1 cellular context compared by ENCODE assay signal in genomic region chr1:28505406-28506187, GRCh38.
A peak's percentile ranks its signal among the peaks of the same experiment; 100 is the strongest.
TF ChIP-seq lines count a peak whose summit lies in the region.

TSS of gene RCC1 (plus strand) at chr1:28506043. CDS start at chr1:28529867, 23,824 bp downstream.

TF ChIP-seq in SK-N-SH, 30 proteins besides CTCF, POLR2A, EP300 and RAD21 (continued from another document):
- TF ChIP-seq PBX3 (IDR thresholded peaks at IDR 0.05), result peak; percentile 25; the same call in 1 of the 2 replicates
- TF ChIP-seq TAF1 (IDR thresholded peaks at IDR 0.05; ENCODE audit: borderline replicate concordance, low read depth, low read length), result peak; percentile 99
- no peak for TF ChIP-seq FOXJ3 (CRISPR knock-in tag; IDR thresholded peaks at IDR 0.05)
- TF ChIP-seq, protein P1, sequence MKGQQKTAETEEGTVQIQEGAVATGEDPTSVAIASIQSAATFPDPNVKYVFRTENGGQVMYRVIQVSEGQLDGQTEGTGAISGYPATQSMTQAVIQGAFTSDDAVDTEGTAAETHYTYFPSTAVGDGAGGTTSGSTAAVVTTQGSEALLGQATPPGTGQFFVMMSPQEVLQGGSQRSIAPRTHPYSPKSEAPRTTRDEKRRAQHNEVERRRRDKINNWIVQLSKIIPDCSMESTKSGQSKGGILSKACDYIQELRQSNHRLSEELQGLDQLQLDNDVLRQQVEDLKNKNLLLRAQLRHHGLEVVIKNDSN (IDR thresholded peaks at IDR 0.05; ENCODE audit: borderline replicate concordance, low read depth), result no peak
- TF ChIP-seq, protein P2, sequence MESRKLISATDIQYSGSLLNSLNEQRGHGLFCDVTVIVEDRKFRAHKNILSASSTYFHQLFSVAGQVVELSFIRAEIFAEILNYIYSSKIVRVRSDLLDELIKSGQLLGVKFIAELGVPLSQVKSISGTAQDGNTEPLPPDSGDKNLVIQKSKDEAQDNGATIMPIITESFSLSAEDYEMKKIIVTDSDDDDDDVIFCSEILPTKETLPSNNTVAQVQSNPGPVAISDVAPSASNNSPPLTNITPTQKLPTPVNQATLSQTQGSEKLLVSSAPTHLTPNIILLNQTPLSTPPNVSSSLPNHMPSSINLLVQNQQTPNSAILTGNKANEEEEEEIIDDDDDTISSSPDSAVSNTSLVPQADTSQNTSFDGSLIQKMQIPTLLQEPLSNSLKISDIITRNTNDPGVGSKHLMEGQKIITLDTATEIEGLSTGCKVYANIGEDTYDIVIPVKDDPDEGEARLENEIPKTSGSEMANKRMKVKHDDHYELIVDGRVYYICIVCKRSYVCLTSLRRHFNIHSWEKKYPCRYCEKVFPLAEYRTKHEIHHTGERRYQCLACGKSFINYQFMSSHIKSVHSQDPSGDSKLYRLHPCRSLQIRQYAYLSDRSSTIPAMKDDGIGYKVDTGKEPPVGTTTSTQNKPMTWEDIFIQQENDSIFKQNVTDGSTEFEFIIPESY (IDR thresholded peaks at IDR 0.05; ENCODE audit: borderline replicate concordance, low read depth), result peak; percentile 97
- TF ChIP-seq MEF2A (IDR thresholded peaks at IDR 0.05; ENCODE audit: borderline replicate concordance, low read depth), result no peak
- peak; percentile 22; the same call in 1 of the 2 replicates for TF ChIP-seq TCF12 (IDR thresholded peaks at IDR 0.05)
- TF ChIP-seq EZH2phosphoT487 (IDR thresholded peaks at IDR 0.05; ENCODE audit: borderline replicate concordance, low read depth), result no peak
- peak; percentile 74 for TF ChIP-seq NRF1 (IDR thresholded peaks at IDR 0.05; ENCODE audit: low read depth, low read length)
